Comparison of ENCODE assay signal across 1 cellular context in genomic region chr5:173902334-173902733, GRCh38.
TF ChIP-seq lines count a peak whose summit lies in the region.

No MANE protein-coding gene starts in this region.

TF ChIP-seq in GM12891, 5 proteins besides CTCF, POLR2A, EP300 and RAD21 (continued from another document):
- TF ChIP-seq POU2F2 (IDR thresholded peaks at IDR 0.05; ENCODE audit: low read depth, low read length) (no peak), PAX5 (IDR thresholded peaks at IDR 0.05; ENCODE audit: insufficient read depth, low read length, severe bottlenecking) (no peak), POLR2AphosphoS5 (IDR thresholded peaks at IDR 0.05; ENCODE audit: low read depth, low read length) (no peak), TAF1 (IDR thresholded peaks at IDR 0.05; ENCODE audit: low read depth, low read length) (no peak)
